12 cellular contexts compared by ENCODE assay signal in genomic region chr13:97429681-97430081, GRCh38. TPM values are rescaled to one million over a fixed set of nuclear protein-coding genes. Genes with fewer than 3 reads are reported as not detected.
DNase-seq lines count a peak whose midpoint lies in the region; ATAC-seq, FAIRE-seq and TF ChIP-seq lines count a peak whose summit lies in the region.
"Had no signal": no experiment of that assay in that cellular context is flagged by ENCODE, and none has a peak within 500 bp of the region (broad histone marks: within the 10 kb centered on the region; RNA-seq: fewer than 3 reads in every experiment).

No MANE protein-coding gene starts in this region.

- intact Hi-C loops in right cardiac atrium (cut with DNase I) (no loop called here), body of pancreas (cut with DNase I) (no loop called here)

- no peaks in the 10 kb centered on the region for H3K27me3 ChIP-seq in right cardiac atrium (ENCODE audit: control insufficient read depth, insufficient read depth)
- no peaks in the 10 kb centered on the region for H3K27me3 ChIP-seq in right atrium auricular region
- no peaks in the 10 kb centered on the region for H3K27me3 ChIP-seq in bronchial epithelial cell (ENCODE audit: control insufficient read depth, insufficient read depth, low read length)
- H3K27me3 ChIP-seq in body of pancreas = no peaks in the 10 kb centered on the region

- no peak overlapping the region for H3K4me3 ChIP-seq in right cardiac atrium (ENCODE audit: low read length)
- H3K4me3 ChIP-seq in right atrium auricular region = no peak overlapping the region
- H3K4me3 ChIP-seq in bronchial epithelial cell (ENCODE audit: low read depth, low read length) = no peak overlapping the region
- no peak overlapping the region for H3K4me3 ChIP-seq in body of pancreas

- ATAC-seq in right cardiac atrium = no peak
- no peak for ATAC-seq in HG03342 (IDR thresholded peaks at IDR 0.05; ENCODE audit: unreplicated experiment)
- ATAC-seq in body of pancreas = no peak

- H3K27ac ChIP-seq in right cardiac atrium (ENCODE audit: low read length) = peak overlapping the region; percentile 30
- no peak overlapping the region for H3K27ac ChIP-seq in right atrium auricular region
- H3K27ac ChIP-seq in body of pancreas = no peak overlapping the region
- H3K27ac ChIP-seq: C4-2B, epithelial cell of prostate had no signal

- WGBS in right cardiac atrium = 63% methylated on average over 6 of the region's 6 CpGs
- 73 to 74% methylated on average over 6 of the region's 6 CpGs for WGBS in body of pancreas, 2 donors

- no peak for DNase-seq in right cardiac atrium
- DNase-seq in right atrium auricular region (ENCODE audit: low spot score) = no peak
- peak; percentile 0 for DNase-seq in bronchial epithelial cell (ENCODE audit: low read depth)
- DNase-seq in midbrain (lab: John Stamatoyannopoulos, UW) = peak; percentile 72
- no peak for DNase-seq in SK-N-DZ (ENCODE audit: low spot score)
- DNase-seq in body of pancreas = no peak
- DNase-seq in activated CD4-positive, alpha-beta T cell treated with anti-CD3 and anti-CD28 coated beads, Interleukin-2, amount 50 U/mL, for 1 hour = no peak
- DNase-seq: H7; stimulated activated CD4-positive, alpha-beta T cell treated with anti-CD3 and anti-CD28 coated beads, Interleukin-4, amount 100 ng/mL, for 4 hours had no signal

- H3K4me1 ChIP-seq in right cardiac atrium (ENCODE audit: control insufficient read depth, insufficient read depth, low read length) (no peaks in the 10 kb centered on the region), right atrium auricular region (peaks cover 0 to 7% of the 10 kb centered on the region in 2 donors), body of pancreas (no peaks in the 10 kb centered on the region)

- FAIRE-seq in bronchial epithelial cell (lab: Jason Lieb, UNC) = no peak

- no peaks in the 10 kb centered on the region for H3K36me3 ChIP-seq in right atrium auricular region
- no peaks in the 10 kb centered on the region for H3K36me3 ChIP-seq in bronchial epithelial cell (ENCODE audit: control insufficient read depth, insufficient read depth, low read length)
- no peaks in the 10 kb centered on the region for H3K36me3 ChIP-seq in body of pancreas (replicated peaks in 1 of 2; ENCODE audit: insufficient read depth in 1 of 2, low read depth in 2 of 2)

- no peak for TF ChIP-seq POLR2A in body of pancreas (IDR thresholded peaks at IDR 0.05)

- no peak for TF ChIP-seq CTCF in right atrium auricular region (IDR thresholded peaks at IDR 0.05)
- no peak for TF ChIP-seq CTCF in bronchial epithelial cell (IDR thresholded peaks at IDR 0.05; ENCODE audit: insufficient read depth, low read length, severe bottlenecking)
- TF ChIP-seq CTCF in body of pancreas (IDR thresholded peaks at IDR 0.05) = no peak

- H3K9me3 ChIP-seq in right cardiac atrium (ENCODE audit: control insufficient read depth, low read length) = no peaks in the 10 kb centered on the region
- H3K9me3 ChIP-seq in right atrium auricular region = no peaks in the 10 kb centered on the region
- H3K9me3 ChIP-seq in body of pancreas = no peaks in the 10 kb centered on the region

RNA-seq across cellular contexts. Expression of gene RAP2A, which starts 4.3 kb away (rescaled TPM):
- 10 to 100 TPM; 16.0 to 19.6 (median 17.1) TPM for total RNA-seq in right cardiac atrium
- polyA plus RNA-seq in right cardiac atrium = 6.4 TPM
- total RNA-seq in right atrium auricular region = 10 to 100 TPM; 13.3 to 13.6 TPM
- total RNA-seq in bronchial epithelial cell = 44.0 and 47.7 TPM in 2 replicates
- polyA plus RNA-seq in SK-N-DZ (2014; cell fraction: cytosol; rRNA removed) = 36.7 and 40.0 TPM in 2 replicates
- polyA plus RNA-seq in SK-N-DZ (2014; cell fraction: nucleus; rRNA removed) = 17.7 and 18.8 TPM in 2 replicates
- 1 to 10 TPM; 4.3 to 7.3 TPM for total RNA-seq in body of pancreas

Comparison
In these comparisons a context has a peak if more than half of its experiments do, and no peak if none do; other contexts are left out.
1. DNase-seq: peak in bronchial epithelial cell (single experiment) and midbrain (single experiment); none in right cardiac atrium (0 of 3), right atrium auricular region (single experiment), SK-N-DZ (single experiment), body of pancreas (0 of 4) and activated CD4-positive, alpha-beta T cell treated with anti-CD3 and anti-CD28 coated beads, Interleukin-2, amount 50 U/mL, for 1 hour (single experiment).